In the genomic region with DNA sequence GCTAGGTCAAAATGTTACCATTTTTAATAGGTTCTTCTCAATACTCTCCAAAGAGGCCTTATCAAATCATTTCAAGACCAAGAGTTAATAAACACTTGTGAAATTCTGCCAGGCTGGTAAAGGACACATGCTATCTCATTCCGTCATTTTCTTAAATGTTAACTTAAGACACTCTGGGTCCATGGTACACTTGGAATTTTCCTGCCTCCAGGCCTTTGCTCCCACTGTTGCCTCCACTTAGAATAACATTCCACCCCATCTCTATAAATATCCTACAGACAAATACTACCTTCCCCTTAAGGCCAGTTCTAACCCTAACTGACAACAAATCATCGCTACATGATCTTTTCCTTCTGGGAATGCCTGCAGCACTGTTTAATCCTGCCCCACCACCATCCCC, we compare ENCODE assay signal across 24 cellular contexts.
"Had no signal": no experiment of that assay in that cellular context is flagged by ENCODE, and none has a peak within 500 bp of the region (broad histone marks: within the 10 kb centered on the region; RNA-seq: fewer than 3 reads in every experiment).

No MANE protein-coding gene starts in this region.

- H3K36me3 Mint-ChIP-seq: activated naive CD8-positive, alpha-beta T cell; memory B cell; naive B cell had no signal

- H3K4me1 Mint-ChIP-seq: memory B cell, naive B cell, neural crest cell had no signal

- H3K27me3 Mint-ChIP-seq: dendritic cell treated with granulocyte-macrophage colony-stimulating factor and Interleukin-4, amounts not matched to agents 40 ng/mL and 50 ng/mL, for 4 days; memory B cell had no signal

- H3K27me3 ChIP-seq: breast epithelium, thyroid gland had no signal

- ATAC-seq: activated T-cell treated with anti-CD3 and anti-CD28 coated beads, Interleukin-2, amount 50 U/mL, for 4 hours had no signal

- H3K27ac Mint-ChIP-seq: activated naive CD8-positive, alpha-beta T cell; activated T-helper 2 cell treated with anti-CD3 and anti-CD28 coated beads, Interferon-gamma antibody, Interleukin-2, Interleukin-4, amounts not matched to agents 10 μg/mL and 5 μg/mL and 100 μg/mL, durations not matched to agents 14 hours and 24 hours and 36 hours; dendritic cell treated with granulocyte-macrophage colony-stimulating factor and Interleukin-4, amounts not matched to agents 40 ng/mL and 50 ng/mL, for 4 days; memory B cell; naive B cell had no signal

- H3K9me3 ChIP-seq: breast epithelium, thyroid gland had no signal

- H3K9me3 Mint-ChIP-seq: activated T-cell treated with anti-CD3 and anti-CD28 coated beads, Interleukin-2, amount 50 U/mL, for 4 hours; activated T-helper 2 cell treated with anti-CD3 and anti-CD28 coated beads, Interferon-gamma antibody, Interleukin-2, Interleukin-4, amounts not matched to agents 10 μg/mL and 5 μg/mL and 100 μg/mL, durations not matched to agents 14 hours and 24 hours and 36 hours; dendritic cell treated with granulocyte-macrophage colony-stimulating factor and Interleukin-4, amounts not matched to agents 40 ng/mL and 50 ng/mL, for 4 days; memory B cell; neural crest cell had no signal

- H3K36me3 ChIP-seq: breast epithelium, thyroid gland had no signal

- DNase-seq: activated CD4-positive, alpha-beta T cell treated with anti-CD3 and anti-CD28 coated beads for 1 hour; activated CD4-positive, alpha-beta T cell treated with anti-CD3 and anti-CD28 coated beads, Interleukin-2, amount 50 U/mL, for 48 hours; activated CD8-positive, alpha-beta memory T cell treated with anti-CD3 and anti-CD28 coated beads, Interleukin-2, amount 50 U/mL, for 48 hours; activated naive CD4-positive, alpha-beta T cell; activated T-cell treated with anti-CD3 and anti-CD28 coated beads, Interleukin-2, amount 50 U/mL, for 4 hours; amniotic stem cell; effector CD4-positive, alpha-beta T cell; foreskin fibroblast; kidney glomerular epithelial cell; naive B cell; occipital lobe; posterior cingulate gyrus; stimulated activated CD4-positive, alpha-beta T cell treated with anti-CD3 and anti-CD28 coated beads, Interleukin-4, amount 100 ng/mL, for 24 hours; stimulated activated naive CD4-positive, alpha-beta T cell treated with Interleukin-2 at 50 U/mL for 16 hours; substantia nigra; T-helper 1 cell; thyroid gland had no signal

- H3K4me3 Mint-ChIP-seq: activated naive CD8-positive, alpha-beta T cell; activated T-cell treated with anti-CD3 and anti-CD28 coated beads, Interleukin-2, amount 50 U/mL, for 4 hours; dendritic cell treated with granulocyte-macrophage colony-stimulating factor and Interleukin-4, amounts not matched to agents 40 ng/mL and 50 ng/mL, for 4 days; memory B cell; naive B cell; neural crest cell had no signal

- H3K4me3 ChIP-seq: breast epithelium, thyroid gland had no signal

- FAIRE-seq: endometrium had no signal

- H3K27ac ChIP-seq: breast epithelium, thyroid gland had no signal
